1 cellular context compared by ENCODE assay signal in the genomic region with DNA sequence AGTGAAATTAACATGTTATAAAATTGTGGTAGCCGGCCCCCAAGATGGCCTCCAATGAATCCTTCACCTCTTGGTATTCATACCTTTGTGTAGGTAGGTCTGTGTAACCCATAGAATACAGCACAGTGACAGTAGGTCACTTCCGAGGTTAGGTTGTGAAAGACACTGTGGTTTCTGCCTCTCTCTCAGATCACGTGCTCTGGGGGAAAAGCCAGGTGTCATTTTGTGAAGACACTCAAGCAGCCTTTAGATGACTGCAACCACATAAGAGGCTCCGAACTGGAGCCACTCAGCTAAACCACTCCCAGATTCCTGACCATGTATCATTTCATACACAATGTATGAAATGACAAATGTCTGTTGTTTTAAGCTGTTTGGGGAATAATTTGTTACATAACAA.
TF ChIP-seq lines count a peak whose summit lies in the region.

No MANE protein-coding gene starts in this region.

TF ChIP-seq in IMR-90, 13 proteins besides CTCF, POLR2A, EP300 and RAD21:
- no peak for TF ChIP-seq MAFK (IDR thresholded peaks at IDR 0.05; ENCODE audit: low read depth, low read length)
- TF ChIP-seq CHD1 (IDR thresholded peaks at IDR 0.05; ENCODE audit: low read depth, low read length), result no peak
- TF ChIP-seq MXI1 (IDR thresholded peaks at IDR 0.05; ENCODE audit: borderline replicate concordance, low read depth, low read length), result no peak
- no peak for TF ChIP-seq CEBPB (IDR thresholded peaks at IDR 0.05; ENCODE audit: low read depth, low read length)
- no peak for TF ChIP-seq FOS (IDR thresholded peaks at IDR 0.05; ENCODE audit: low read depth, low read length)
- no peak for TF ChIP-seq MAZ (IDR thresholded peaks at IDR 0.05; ENCODE audit: borderline replicate concordance, low read depth, low read length)
- TF ChIP-seq RCOR1 (IDR thresholded peaks at IDR 0.05; ENCODE audit: insufficient replicate concordance, low read length), result no peak
- TF ChIP-seq RFX5 (IDR thresholded peaks at IDR 0.05; ENCODE audit: low read depth, low read length), result no peak
- TF ChIP-seq, protein P1, sequence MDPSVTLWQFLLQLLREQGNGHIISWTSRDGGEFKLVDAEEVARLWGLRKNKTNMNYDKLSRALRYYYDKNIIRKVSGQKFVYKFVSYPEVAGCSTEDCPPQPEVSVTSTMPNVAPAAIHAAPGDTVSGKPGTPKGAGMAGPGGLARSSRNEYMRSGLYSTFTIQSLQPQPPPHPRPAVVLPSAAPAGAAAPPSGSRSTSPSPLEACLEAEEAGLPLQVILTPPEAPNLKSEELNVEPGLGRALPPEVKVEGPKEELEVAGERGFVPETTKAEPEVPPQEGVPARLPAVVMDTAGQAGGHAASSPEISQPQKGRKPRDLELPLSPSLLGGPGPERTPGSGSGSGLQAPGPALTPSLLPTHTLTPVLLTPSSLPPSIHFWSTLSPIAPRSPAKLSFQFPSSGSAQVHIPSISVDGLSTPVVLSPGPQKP (IDR thresholded peaks at IDR 0.05; ENCODE audit: borderline replicate concordance, low read depth, low read length), result no peak
- TF ChIP-seq NFE2L2 (IDR thresholded peaks at IDR 0.05; ENCODE audit: low read depth, low read length), result no peak
- TF ChIP-seq SMC3 (IDR thresholded peaks at IDR 0.05; ENCODE audit: low read depth, low read length), result no peak
- TF ChIP-seq BHLHE40 (IDR thresholded peaks at IDR 0.05; ENCODE audit: low read depth, low read length), result no peak
- TF ChIP-seq, protein P2, sequence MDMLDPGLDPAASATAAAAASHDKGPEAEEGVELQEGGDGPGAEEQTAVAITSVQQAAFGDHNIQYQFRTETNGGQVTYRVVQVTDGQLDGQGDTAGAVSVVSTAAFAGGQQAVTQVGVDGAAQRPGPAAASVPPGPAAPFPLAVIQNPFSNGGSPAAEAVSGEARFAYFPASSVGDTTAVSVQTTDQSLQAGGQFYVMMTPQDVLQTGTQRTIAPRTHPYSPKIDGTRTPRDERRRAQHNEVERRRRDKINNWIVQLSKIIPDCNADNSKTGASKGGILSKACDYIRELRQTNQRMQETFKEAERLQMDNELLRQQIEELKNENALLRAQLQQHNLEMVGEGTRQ (IDR thresholded peaks at IDR 0.05; ENCODE audit: low read depth, low read length), result no peak
TF ChIP-seq in IMR-90: peak in this region for 0.
